20 cellular contexts compared by ENCODE assay signal in the genomic region with DNA sequence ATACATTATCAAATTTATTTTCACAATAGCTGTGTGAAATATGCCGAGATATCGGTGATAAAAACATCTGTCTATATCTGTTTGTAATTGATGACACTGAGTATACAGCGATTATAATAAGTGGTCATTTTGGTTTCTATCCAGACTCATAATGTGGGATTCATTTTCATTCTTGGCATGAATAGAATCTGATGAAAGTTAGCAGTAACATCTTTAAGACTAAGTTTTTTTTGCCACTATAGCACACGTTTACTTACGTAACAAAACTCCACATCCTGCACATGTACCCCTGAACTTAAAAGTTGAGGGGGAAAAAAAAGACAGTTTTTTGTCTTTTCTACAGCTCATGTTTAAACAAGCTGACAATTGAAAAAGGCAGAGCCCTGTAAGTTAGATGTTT.
"Had no signal": no experiment of that assay in that cellular context is flagged by ENCODE, and none has a peak within 500 bp of the region (broad histone marks: within the 10 kb centered on the region; RNA-seq: fewer than 3 reads in every experiment).

No MANE protein-coding gene starts in this region.

- H3K4me3 ChIP-seq: gastroesophageal sphincter, ovary, psoas muscle, right atrium auricular region, spleen, testis, vagina had no signal

- DNase-seq: activated B cell treated with CpG ODN at 0.5 μM for 24 hours; activated CD4-positive, alpha-beta T cell treated with anti-CD3 and anti-CD28 coated beads for 4 hours; activated CD4-positive, alpha-beta T cell treated with anti-CD3 and anti-CD28 coated beads, Interleukin-2, amount 50 U/mL, for 48 hours; activated naive CD4-positive, alpha-beta T cell treated with Interleukin-2 at 50 U/mL for 16 hours; activated naive CD8-positive, alpha-beta T cell treated with anti-CD3 and anti-CD28 coated beads, Interleukin-2, amount 10 ng/mL, durations not matched to agents 7 days and 5 days; activated T-cell treated with anti-CD3 and anti-CD28 coated beads, Interleukin-2, amount 50 U/mL, for 48 hours; amygdala; cerebellar nuclear complex; effector CD4-positive, alpha-beta T cell; head of caudate nucleus; hypothalamus; ovary; psoas muscle; spleen; stimulated activated CD4-positive, alpha-beta T cell treated with anti-CD3 and anti-CD28 coated beads, Interleukin-4, amount 100 ng/mL, for 1 hour; stimulated activated naive CD4-positive, alpha-beta T cell; testis had no signal
